Comparison of ENCODE assay signal across 16 cellular contexts in the genomic region with DNA sequence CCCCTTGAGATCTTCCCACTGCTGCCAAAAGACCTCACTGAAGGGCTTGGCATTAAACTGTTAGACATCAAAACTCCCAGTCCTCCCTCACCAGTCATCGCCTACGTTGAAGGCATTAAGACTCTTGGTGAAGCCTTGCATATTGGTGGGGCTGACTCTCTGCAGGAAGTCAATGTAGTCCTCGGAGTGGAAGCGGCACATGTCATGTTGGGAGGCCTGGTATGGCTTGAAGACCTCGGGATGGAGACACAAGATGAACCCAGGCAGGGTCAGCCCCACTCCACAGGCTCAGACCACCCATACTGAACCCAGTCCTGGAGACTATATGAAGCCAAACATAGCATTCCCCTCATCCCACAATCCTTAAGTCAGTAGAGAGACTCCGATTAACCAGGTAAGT. TPM values are rescaled to one million over a fixed set of nuclear protein-coding genes. Genes with fewer than 3 reads are reported as not detected.
DNase-seq lines count a peak whose midpoint lies in the region; ATAC-seq and TF ChIP-seq lines count a peak whose summit lies in the region.
"Had no signal": no experiment of that assay in that cellular context is flagged by ENCODE, and none has a peak within 500 bp of the region (broad histone marks: within the 10 kb centered on the region; RNA-seq: fewer than 3 reads in every experiment).

No MANE protein-coding gene starts in this region.

- H3F3A ChIP-seq in Loucy (ENCODE audit: low read depth), result no peaks in the 10 kb centered on the region

- no peaks in the 10 kb centered on the region for H3K27me3 ChIP-seq in Loucy (ENCODE audit: insufficient read depth, low read length, poor library complexity, severe bottlenecking)
- H3K27me3 ChIP-seq: uterus had no signal

- H3K27ac ChIP-seq in RWPE1, result no peak overlapping the region
- H3K27ac ChIP-seq: KMS-11, uterus had no signal

- no peak overlapping the region for H2AFZ ChIP-seq in Loucy (ENCODE audit: low read length)

- H3K4me1 Mint-ChIP-seq in activated CD4-positive, alpha-beta T cell treated with anti-CD3 and anti-CD28 coated beads, Interleukin-2, amount 10 ng/mL, durations not matched to agents 24 days and 14 days, result peaks cover 35% of the 10 kb centered on the region
- peaks cover 45% of the 10 kb centered on the region for H3K4me1 Mint-ChIP-seq in activated naive CD8-positive, alpha-beta T cell treated with anti-CD3 and anti-CD28 coated beads, Interleukin-2, amount 50 U/mL, for 24 hours
- peaks cover 25% of the 10 kb centered on the region for H3K4me1 Mint-ChIP-seq in nephron progenitor cell

- peaks cover 8% of the 10 kb centered on the region; the same call in 1 of the 2 replicates for H3K36me3 ChIP-seq in Loucy (ENCODE audit: insufficient read depth, low read length)
- H3K36me3 ChIP-seq: uterus had no signal

- intact Hi-C loops in activated CD4-positive, alpha-beta T cell treated with anti-CD3 and anti-CD28 coated beads, Interleukin-2, amount 10 ng/mL, durations not matched to agents 24 days and 14 days (cut with micrococcal nuclease), result loop anchor here (10.0 kb wide), 1 partner anchor 310 kb away; the partner anchor contains the start of gene TAF7
- intact Hi-C loops in posterior cingulate gyrus (cut with DNase I), result no loop called here

- peaks cover 27% of the 10 kb centered on the region for H3K36me3 Mint-ChIP-seq in activated CD4-positive, alpha-beta T cell treated with anti-CD3 and anti-CD28 coated beads, Interleukin-2, amount 10 ng/mL, durations not matched to agents 24 days and 14 days (ENCODE audit: low read depth)
- H3K36me3 Mint-ChIP-seq in activated naive CD8-positive, alpha-beta T cell treated with anti-CD3 and anti-CD28 coated beads, Interleukin-2, amount 50 U/mL, for 24 hours (ENCODE audit: low read depth), result peaks cover 36% of the 10 kb centered on the region
- H3K36me3 Mint-ChIP-seq in nephron progenitor cell (ENCODE audit: low read depth), result peaks cover 34% of the 10 kb centered on the region

- no peaks in the 10 kb centered on the region for H3K9me3 Mint-ChIP-seq in activated CD4-positive, alpha-beta T cell treated with anti-CD3 and anti-CD28 coated beads, Interleukin-2, amount 10 ng/mL, durations not matched to agents 24 days and 14 days
- H3K9me3 Mint-ChIP-seq in activated naive CD8-positive, alpha-beta T cell treated with anti-CD3 and anti-CD28 coated beads, Interleukin-2, amount 50 U/mL, for 24 hours, result no peaks in the 10 kb centered on the region
- no peaks in the 10 kb centered on the region for H3K9me3 Mint-ChIP-seq in nephron progenitor cell

- no peak for ATAC-seq in activated naive CD8-positive, alpha-beta T cell treated with anti-CD3 and anti-CD28 coated beads, Interleukin-2, amount 50 U/mL, for 24 hours
- no peak for ATAC-seq in HG03571 (IDR thresholded peaks at IDR 0.05; ENCODE audit: unreplicated experiment)
- ATAC-seq: left ventricle myocardium superior had no signal

- H4K20me1 ChIP-seq in Loucy (ENCODE audit: insufficient read depth, low read length, poor library complexity, severe bottlenecking), result peaks cover 33% of the 10 kb centered on the region

- H3K79me2 ChIP-seq in Loucy (ENCODE audit: insufficient read depth, low read length), result peaks cover 63% of the 10 kb centered on the region

- H3K4me2 ChIP-seq in Loucy (ENCODE audit: low read depth, low read length, poor library complexity, severe bottlenecking), result peak overlapping the region; percentile 93

- peak overlapping the region; percentile 86 for H3K9ac ChIP-seq in Loucy (ENCODE audit: low read depth, low read length, poor library complexity, severe bottlenecking)
- H3K9ac ChIP-seq: KMS-11 had no signal

- no peak for TF ChIP-seq CTCF in Loucy (conservative IDR thresholded peaks at IDR 0.05; ENCODE audit: low read length)
- no peak for TF ChIP-seq CTCF in nephron progenitor cell (IDR thresholded peaks at IDR 0.05)
- TF ChIP-seq CTCF in RWPE1 (conservative IDR thresholded peaks at IDR 0.05; ENCODE audit: low read depth), result no peak

- DNase-seq in activated CD4-positive, alpha-beta T cell treated with anti-CD3 and anti-CD28 coated beads, Interleukin-2, amount 10 ng/mL, durations not matched to agents 24 days and 14 days, result no peak
- DNase-seq in activated CD4-positive, alpha-beta T cell treated with anti-CD3 and anti-CD28 coated beads for 4 hours, result no peak
- DNase-seq in activated naive CD8-positive, alpha-beta T cell treated with anti-CD3 and anti-CD28 coated beads, Interleukin-2, amount 50 U/mL, for 24 hours, result no peak
- DNase-seq in nephron progenitor cell (no peak), RWPE1 (ENCODE audit: low spot score) (no peak), posterior cingulate gyrus (no peak)
- DNase-seq: activated CD4-positive, alpha-beta T cell treated with anti-CD3 and anti-CD28 coated beads, Interleukin-2, amount 50 U/mL, for 48 hours; DMS53; effector CD4-positive, alpha-beta T cell; left ventricle myocardium superior; NCI-H1930; stimulated activated CD4-positive, alpha-beta T cell treated with anti-CD3 and anti-CD28 coated beads, Interleukin-15, amount 100 ng/mL, for 24 hours; uterus had no signal

- no peaks in the 10 kb centered on the region for H3K27me3 Mint-ChIP-seq in activated CD4-positive, alpha-beta T cell treated with anti-CD3 and anti-CD28 coated beads, Interleukin-2, amount 10 ng/mL, durations not matched to agents 24 days and 14 days
- no peaks in the 10 kb centered on the region for H3K27me3 Mint-ChIP-seq in activated naive CD8-positive, alpha-beta T cell treated with anti-CD3 and anti-CD28 coated beads, Interleukin-2, amount 50 U/mL, for 24 hours
- peaks cover 19% of the 10 kb centered on the region for H3K27me3 Mint-ChIP-seq in nephron progenitor cell (ENCODE audit: low read depth, poor library complexity)

- H3K9me2 ChIP-seq in Loucy (replicated peaks; ENCODE audit: low read depth, low read length), result no peaks in the 10 kb centered on the region

- no peaks in the 10 kb centered on the region for H3K9me3 ChIP-seq in Loucy (ENCODE audit: insufficient read depth, low read depth, low read length)
- H3K9me3 ChIP-seq: uterus had no signal

- POLR2A ChIA-PET in RWPE1 (lab: Yijun Ruan, JAX; ENCODE audit: low non-redundant PET), result no interaction called here

- no peak overlapping the region for H3K27ac Mint-ChIP-seq in activated CD4-positive, alpha-beta T cell treated with anti-CD3 and anti-CD28 coated beads, Interleukin-2, amount 10 ng/mL, durations not matched to agents 24 days and 14 days
- no peak overlapping the region for H3K27ac Mint-ChIP-seq in activated naive CD8-positive, alpha-beta T cell treated with anti-CD3 and anti-CD28 coated beads, Interleukin-2, amount 50 U/mL, for 24 hours
- H3K27ac Mint-ChIP-seq in nephron progenitor cell, result no peak overlapping the region

- H3K4me1 ChIP-seq in Loucy (ENCODE audit: insufficient read depth, low read length, poor library complexity, severe bottlenecking), result peaks cover 43% of the 10 kb centered on the region

- CTCF ChIA-PET in RWPE1 (lab: Yijun Ruan, JAX), result interaction anchor here (0.6 to 1.8 kb wide), 5 partner anchors 9 to 1501 kb away, joined by 3 to 13 read pairs (median 3); partner anchors contain the start of gene DIAPH1

- peak overlapping the region; percentile 85 for H3K4me3 ChIP-seq in Loucy (ENCODE audit: low read length, poor library complexity, severe bottlenecking)
- H3K4me3 ChIP-seq: uterus had no signal

- peak overlapping the region; percentile 96 for H3K4me3 Mint-ChIP-seq in activated CD4-positive, alpha-beta T cell treated with anti-CD3 and anti-CD28 coated beads, Interleukin-2, amount 10 ng/mL, durations not matched to agents 24 days and 14 days
- H3K4me3 Mint-ChIP-seq in activated naive CD8-positive, alpha-beta T cell treated with anti-CD3 and anti-CD28 coated beads, Interleukin-2, amount 50 U/mL, for 24 hours, result peak overlapping the region; percentile 90
- H3K4me3 Mint-ChIP-seq in nephron progenitor cell, result peak overlapping the region; percentile 96

RNA-seq across cellular contexts. Expression of gene HDAC3, which starts 1.9 kb away (rescaled TPM):
- total RNA-seq in activated CD4-positive, alpha-beta T cell treated with anti-CD3 and anti-CD28 coated beads, Interleukin-2, amount 10 ng/mL, durations not matched to agents 24 days and 14 days, result 88.1 and 92.3 TPM in 2 replicates

RNA-seq across cellular contexts. Expression of gene RELL2, which starts 2.1 kb away (rescaled TPM):
- total RNA-seq in activated CD4-positive, alpha-beta T cell treated with anti-CD3 and anti-CD28 coated beads, Interleukin-2, amount 10 ng/mL, durations not matched to agents 24 days and 14 days, result 24.1 TPM in 2 replicates

RNA-seq across cellular contexts. Expression of gene DIAPH1, which starts 15.9 kb away (rescaled TPM):
- 225 and 232 TPM in 2 replicates for total RNA-seq in activated CD4-positive, alpha-beta T cell treated with anti-CD3 and anti-CD28 coated beads, Interleukin-2, amount 10 ng/mL, durations not matched to agents 24 days and 14 days

RNA-seq across cellular contexts. Expression of gene FCHSD1, which starts 16.5 kb away (rescaled TPM):
- total RNA-seq in activated CD4-positive, alpha-beta T cell treated with anti-CD3 and anti-CD28 coated beads, Interleukin-2, amount 10 ng/mL, durations not matched to agents 24 days and 14 days, result 33.1 and 34.5 TPM in 2 replicates

RNA-seq across cellular contexts. Expression of gene ARAP3, which starts 47.3 kb away (rescaled TPM):
- total RNA-seq in activated CD4-positive, alpha-beta T cell treated with anti-CD3 and anti-CD28 coated beads, Interleukin-2, amount 10 ng/mL, durations not matched to agents 24 days and 14 days, result 9.2 and 10.9 TPM in 2 replicates
